8 cellular contexts compared by ENCODE assay signal in the genomic region with DNA sequence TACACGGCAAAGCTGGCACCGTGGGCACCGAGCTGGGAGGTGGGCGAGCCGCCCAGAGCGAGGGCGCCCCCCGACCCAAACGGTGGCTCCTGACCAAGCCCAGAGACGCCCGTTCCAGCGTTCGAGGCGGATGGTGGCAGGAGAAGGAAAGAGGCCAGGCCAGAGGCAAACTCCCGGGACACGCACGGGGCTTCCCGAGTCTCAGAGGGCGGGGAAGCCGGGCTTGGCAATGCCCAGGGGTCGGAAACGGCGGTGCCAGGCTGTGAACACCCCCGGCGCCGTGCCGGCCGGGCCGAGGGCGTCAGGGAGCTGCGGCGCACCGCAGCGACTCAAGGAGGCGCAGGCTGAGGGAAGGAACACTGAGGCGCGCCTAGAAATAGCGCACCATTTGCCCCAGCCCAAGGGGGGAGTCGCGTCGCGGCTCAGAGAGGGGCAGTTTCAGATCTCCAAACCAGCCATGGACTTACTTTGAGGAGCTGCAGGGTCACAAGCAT. TPM values are rescaled to one million over a fixed set of nuclear protein-coding genes. Genes with fewer than 3 reads are reported as not detected.
DNase-seq lines count a peak whose midpoint lies in the region; ATAC-seq and TF ChIP-seq lines count a peak whose summit lies in the region.

No MANE protein-coding gene starts in this region.

- H3K9me3 ChIP-seq in CD4-positive, alpha-beta T cell (ENCODE audit: control insufficient read depth, low read length), result no peaks in the 10 kb centered on the region

- H3K4me3 ChIP-seq in retinal pigment epithelial cell (ENCODE audit: low read length), result peak overlapping the region; percentile 93

- CTCF ChIA-PET in CD4-positive, alpha-beta T cell (lab: Charles Lee), result interaction anchor here (0.7 to 2.6 kb wide), 5 partner anchors 28 to 331 kb away, joined by 3 to 7 read pairs (median 4); no protein-coding TSS in a partner anchor
- CTCF ChIA-PET in activated B cell treated with CpG ODN at 0.5 μM for 24 hours (lab: Charles Lee), result interaction anchor here (1.1 kb wide), 1 partner anchor 225 kb away, joined by 3 read pairs; no protein-coding TSS in a partner anchor

- intact Hi-C loops in CD4-positive, alpha-beta T cell (cut with DNase I, micrococcal nuclease), result loop anchor here (2.0 to 10.0 kb wide), 4 partner anchors 32 to 172 kb away; no protein-coding TSS in a partner anchor
- intact Hi-C loops in activated B cell treated with CpG ODN at 0.5 μM for 24 hours (cut with micrococcal nuclease), result loop anchor here (1.0 to 10.0 kb wide), 3 partner anchors 95 to 220 kb away; no protein-coding TSS in a partner anchor

- peak; percentile 49 for TF ChIP-seq CTCF in CD4-positive, alpha-beta T cell (IDR thresholded peaks at IDR 0.05)
- TF ChIP-seq CTCF in activated B cell treated with CpG ODN at 0.5 μM for 24 hours (IDR thresholded peaks at IDR 0.05), result no peak
- TF ChIP-seq CTCF in glutamatergic neuron (IDR thresholded peaks at IDR 0.05; ENCODE audit: partially characterized antibody, unreplicated experiment), result no peak
- peak; percentile 27 for TF ChIP-seq CTCF in retinal pigment epithelial cell (conservative IDR thresholded peaks at IDR 0.05; ENCODE audit: low read depth, low read length)

- H3K27me3 Mint-ChIP-seq in CD4-positive, alpha-beta T cell, result peaks cover 83% of the 10 kb centered on the region
- peaks cover 68% of the 10 kb centered on the region for H3K27me3 Mint-ChIP-seq in activated B cell treated with CpG ODN at 0.5 μM for 24 hours
- peaks cover 18% of the 10 kb centered on the region for H3K27me3 Mint-ChIP-seq in glutamatergic neuron (ENCODE audit: unreplicated experiment)

- no peak overlapping the region for H3K27ac ChIP-seq in CD4-positive, alpha-beta T cell (ENCODE audit: low read depth, low read length)

- ATAC-seq in CD4-positive, alpha-beta T cell (ENCODE audit: poor library complexity), result peak; percentile 64
- ATAC-seq in GM19324 (IDR thresholded peaks at IDR 0.05; ENCODE audit: low FRiP score, unreplicated experiment) (peak; percentile 52), HG03342 (IDR thresholded peaks at IDR 0.05; ENCODE audit: unreplicated experiment) (peak; percentile 41), activated B cell treated with CpG ODN at 0.5 μM for 24 hours (ENCODE audit: low read depth) (peak; percentile 59)

- no peaks in the 10 kb centered on the region for H3K9me3 Mint-ChIP-seq in CD4-positive, alpha-beta T cell
- H3K9me3 Mint-ChIP-seq in activated B cell treated with CpG ODN at 0.5 μM for 24 hours, result no peaks in the 10 kb centered on the region
- H3K9me3 Mint-ChIP-seq in glutamatergic neuron (ENCODE audit: unreplicated experiment), result peaks cover 24% of the 10 kb centered on the region

- H3K4me3 Mint-ChIP-seq in CD4-positive, alpha-beta T cell, result peak overlapping the region; percentile 87
- H3K4me3 Mint-ChIP-seq in activated B cell treated with CpG ODN at 0.5 μM for 24 hours, result peak overlapping the region; percentile 85
- peak overlapping the region; percentile 86 for H3K4me3 Mint-ChIP-seq in glutamatergic neuron (ENCODE audit: unreplicated experiment)

- POLR2A ChIA-PET in CD4-positive, alpha-beta T cell (lab: Charles Lee), result interaction anchor here (0.6 to 2.1 kb wide), 5 partner anchors 8 to 295 kb away, joined by 3 to 16 read pairs (median 7); no protein-coding TSS in a partner anchor
- POLR2A ChIA-PET in activated B cell treated with CpG ODN at 0.5 μM for 24 hours (lab: Charles Lee), result interaction anchor here (0.7 to 1.2 kb wide), 3 partner anchors 31 to 96 kb away, joined by 3 read pairs; no protein-coding TSS in a partner anchor

- H3K27me3 ChIP-seq in CD4-positive, alpha-beta T cell (ENCODE audit: control insufficient read depth, insufficient read depth, low read length), result peaks cover 58% of the 10 kb centered on the region

- H3K27ac Mint-ChIP-seq in CD4-positive, alpha-beta T cell, result no peak overlapping the region
- no peak overlapping the region for H3K27ac Mint-ChIP-seq in activated B cell treated with CpG ODN at 0.5 μM for 24 hours
- peak overlapping the region; percentile 38 for H3K27ac Mint-ChIP-seq in glutamatergic neuron (ENCODE audit: unreplicated experiment)

- DNase-seq in CD4-positive, alpha-beta T cell, result peak in 2 of 10 experiments; percentile 16 to 39
- DNase-seq in activated B cell treated with CpG ODN at 0.5 μM for 24 hours (no peak), glutamatergic neuron (no peak), retinal pigment epithelial cell (ENCODE audit: low read depth) (no peak), NAMALWA (ENCODE audit: low spot score) (no peak)
- DNase-seq in NK-92 treated with Interleukin-12 subunit alpha and Interleukin-12 subunit beta, amount 100 ng/mL, for 24 hours (lab: John Stamatoyannopoulos, UW), result no peak

- no peaks in the 10 kb centered on the region for H3K36me3 Mint-ChIP-seq in CD4-positive, alpha-beta T cell (ENCODE audit: low read depth)
- H3K36me3 Mint-ChIP-seq in activated B cell treated with CpG ODN at 0.5 μM for 24 hours (ENCODE audit: low read depth) (no peaks in the 10 kb centered on the region), glutamatergic neuron (ENCODE audit: unreplicated experiment) (no peaks in the 10 kb centered on the region)

- H3K4me1 Mint-ChIP-seq in CD4-positive, alpha-beta T cell (ENCODE audit: low read depth), result peaks cover 49% of the 10 kb centered on the region
- H3K4me1 Mint-ChIP-seq in activated B cell treated with CpG ODN at 0.5 μM for 24 hours, result peaks cover 41% of the 10 kb centered on the region
- peaks cover 56% of the 10 kb centered on the region for H3K4me1 Mint-ChIP-seq in glutamatergic neuron (ENCODE audit: low read depth, unreplicated experiment)

RNA-seq across cellular contexts. Expression of gene SPRY4, which starts 0.4 kb away (rescaled TPM):
- under 1 TPM; 0.16 to 0.34 TPM for total RNA-seq in CD4-positive, alpha-beta T cell
- total RNA-seq in activated B cell treated with CpG ODN at 0.5 μM for 24 hours (not detected in 2 replicates), glutamatergic neuron (ENCODE audit: unreplicated experiment) (12.5 TPM)

Comparison
In these comparisons a context has a peak if more than half of its experiments do, and no peak if none do; other contexts are left out.
1. CTCF ChIP-seq: peak in CD4-positive, alpha-beta T cell (single experiment) and retinal pigment epithelial cell (single experiment); none in activated B cell treated with CpG ODN at 0.5 μM for 24 hours (single experiment) and glutamatergic neuron (single experiment).
2. RNA of gene SPRY4, which starts 0.4 kb away (total RNA-seq): 12.5 TPM in glutamatergic neuron (single experiment); 0.16 to 0.34 TPM in CD4-positive, alpha-beta T cell and not detected in activated B cell treated with CpG ODN at 0.5 μM for 24 hours; every median in the first group is over 10 times any median in the second.
3. Peak in every context shown above with its lines, with median percentiles within 50 percentile points of each other: ATAC-seq and H3K4me3 Mint-ChIP-seq.